In the genomic region with DNA sequence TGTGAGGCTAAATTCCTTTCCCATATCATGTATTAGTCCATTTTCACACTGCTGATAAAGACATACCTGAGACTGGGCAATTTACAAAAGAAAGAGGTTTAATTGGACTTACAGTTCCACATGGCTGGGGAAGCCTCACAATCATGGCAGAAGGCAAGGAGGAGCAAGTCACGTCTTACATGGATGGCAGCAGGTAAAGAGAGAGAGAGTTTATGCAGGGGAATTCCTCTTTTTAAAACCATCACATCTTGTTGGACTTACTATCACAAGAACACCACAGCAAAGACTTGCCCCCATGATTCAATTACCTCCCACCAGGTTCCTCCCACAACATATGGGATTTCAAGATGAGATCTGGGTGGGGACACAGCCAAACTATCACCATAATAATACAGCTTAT, we compare ENCODE assay signal across 3 cellular contexts.
TF ChIP-seq lines count a peak whose summit lies in the region.

No MANE protein-coding gene starts in this region.

TF ChIP-seq in HEK293, 187 proteins besides CTCF, POLR2A, EP300 and RAD21:
- peak; percentile 47 for TF ChIP-seq SETDB1 (IDR thresholded peaks at IDR 0.05; ENCODE audit: insufficient read length, low read length)

TF ChIP-seq in K562, 482 proteins besides CTCF, POLR2A, EP300 and RAD21:
- peak; percentile 67; the same call in 1 of the 2 replicates for TF ChIP-seq ZNF431 (CRISPR knock-in tag; IDR thresholded peaks at IDR 0.05)

TF ChIP-seq in HepG2, 621 proteins besides CTCF, POLR2A, EP300 and RAD21:
- TF ChIP-seq ZNF431 (CRISPR knock-in tag; IDR thresholded peaks at IDR 0.05; ENCODE audit: borderline replicate concordance, low read depth), result peak; percentile 61; the same call in 1 of the 2 replicates
